Comparison of ENCODE assay signal across 8 cellular contexts in genomic region chr11:118930152-118930712, GRCh38. TPM values are rescaled to one million over a fixed set of nuclear protein-coding genes. Genes with fewer than 3 reads are reported as not detected.
DNase-seq lines count a peak whose midpoint lies in the region; ATAC-seq and TF ChIP-seq lines count a peak whose summit lies in the region.

No MANE protein-coding gene starts in this region.

- H3K9me3 Mint-ChIP-seq in activated naive CD4-positive, alpha-beta T cell treated with anti-CD3 and anti-CD28 coated beads, Interleukin-2, amount 10 ng/mL, durations not matched to agents 7 days and 5 days, result no peaks in the 10 kb centered on the region

- no peaks in the 10 kb centered on the region for H3K36me3 ChIP-seq in MG63
- no peaks in the 10 kb centered on the region for H3K36me3 ChIP-seq in osteoblast (ENCODE audit: insufficient read depth, low read length)
- H3K36me3 ChIP-seq in thymus (ENCODE audit: control insufficient read depth, insufficient read depth), result no peaks in the 10 kb centered on the region

- H3K4me3 ChIP-seq in MG63 (peak overlapping the region; percentile 50), osteoblast (ENCODE audit: insufficient read depth, low read length) (peak overlapping the region; percentile 71), thymus (ENCODE audit: low read length) (peak overlapping the region; percentile 66)

- H3K27me3 ChIP-seq in MG63 (no peaks in the 10 kb centered on the region), osteoblast (ENCODE audit: insufficient read depth, low read length) (peaks cover 8% of the 10 kb centered on the region), thymus (ENCODE audit: control insufficient read depth, insufficient read depth) (no peaks in the 10 kb centered on the region)

- no peak for ATAC-seq in HG03095 (IDR thresholded peaks at IDR 0.05; ENCODE audit: unreplicated experiment)

- H3K36me3 Mint-ChIP-seq in activated naive CD4-positive, alpha-beta T cell treated with anti-CD3 and anti-CD28 coated beads, Interleukin-2, amount 10 ng/mL, durations not matched to agents 7 days and 5 days, result no peaks in the 10 kb centered on the region

- H3K27ac Mint-ChIP-seq in activated naive CD4-positive, alpha-beta T cell treated with anti-CD3 and anti-CD28 coated beads, Interleukin-2, amount 10 ng/mL, durations not matched to agents 7 days and 5 days, result peak overlapping the region; percentile 99

- peaks cover 24% of the 10 kb centered on the region for H3K4me1 ChIP-seq in osteoblast (ENCODE audit: insufficient read depth, low read length)
- peaks cover 26% of the 10 kb centered on the region for H3K4me1 ChIP-seq in thymus (ENCODE audit: control insufficient read depth, insufficient read depth, low read length)

- in situ Hi-C loops in SK-MEL-5 (cut with HindIII; ENCODE audit: low pct_unique_long_range_greater_than_20kb, low sequenced_read_pairs), result no loop called here

- intact Hi-C loops in head of caudate nucleus (cut with DNase I), result loop anchor here (10.0 kb wide), 1 partner anchor 235 kb away; no protein-coding TSS in a partner anchor

- CTCF ChIA-PET in activated naive CD4-positive, alpha-beta T cell treated with anti-CD3 and anti-CD28 coated beads, Interleukin-2, amount 10 ng/mL, durations not matched to agents 7 days and 5 days (lab: Charles Lee), result interaction anchor here (0.6 to 10.5 kb wide), 20 partner anchors 10 to 423 kb away, joined by 3 to 232 read pairs (median 4); partner anchors contain the start of genes CENATAC, DPAGT1 and SLC37A4

- H3K4me1 Mint-ChIP-seq in activated naive CD4-positive, alpha-beta T cell treated with anti-CD3 and anti-CD28 coated beads, Interleukin-2, amount 10 ng/mL, durations not matched to agents 7 days and 5 days, result peaks cover 46% of the 10 kb centered on the region

- peaks cover 7% of the 10 kb centered on the region for H3K27me3 Mint-ChIP-seq in activated naive CD4-positive, alpha-beta T cell treated with anti-CD3 and anti-CD28 coated beads, Interleukin-2, amount 10 ng/mL, durations not matched to agents 7 days and 5 days

- peak overlapping the region; percentile 95 for H3K4me3 Mint-ChIP-seq in activated naive CD4-positive, alpha-beta T cell treated with anti-CD3 and anti-CD28 coated beads, Interleukin-2, amount 10 ng/mL, durations not matched to agents 7 days and 5 days

- peaks cover 1% of the 10 kb centered on the region for H3K79me2 ChIP-seq in osteoblast (ENCODE audit: insufficient read depth, low read length)

- H2AFZ ChIP-seq in osteoblast (ENCODE audit: low read length), result peak overlapping the region; percentile 75

- 3% methylated on average over 18 of the region's 18 CpGs for WGBS in thymus

- peak; percentile 93 for DNase-seq in DMS79 treated with DMSO at 0.1 percent for 48 hours (lab: John Stamatoyannopoulos, UW)
- DNase-seq in MG63, result peak; percentile 66
- peak; percentile 77 for DNase-seq in SK-MEL-5 (ENCODE audit: low read depth, low spot score)
- DNase-seq in activated naive CD4-positive, alpha-beta T cell treated with anti-CD3 and anti-CD28 coated beads, Interleukin-2, amount 10 ng/mL, durations not matched to agents 7 days and 5 days, result peak; percentile 92
- peak in 41 of 42 donors; percentile 65 to 93 (median 84) for DNase-seq in head of caudate nucleus
- peak; percentile 91 for DNase-seq in osteoblast (ENCODE audit: insufficient read length, low spot score, missing footprints)

- peak overlapping the region; percentile 80 for H3K4me2 ChIP-seq in osteoblast (ENCODE audit: insufficient read depth, low read length)

- H3K27ac ChIP-seq in osteoblast (ENCODE audit: low read depth, low read length), result no peak overlapping the region
- peak overlapping the region; percentile 99 for H3K27ac ChIP-seq in thymus (ENCODE audit: low read depth)

- H3K9me3 ChIP-seq in MG63 (no peaks in the 10 kb centered on the region), osteoblast (ENCODE audit: low read depth, low read length) (no peaks in the 10 kb centered on the region), thymus (ENCODE audit: control insufficient read depth) (no peaks in the 10 kb centered on the region)

- TF ChIP-seq CTCF in osteoblast (IDR thresholded peaks at IDR 0.05; ENCODE audit: extremely low read depth, low read depth, low read length), result peak; percentile 95

- no peaks in the 10 kb centered on the region for H4K20me1 ChIP-seq in osteoblast (ENCODE audit: insufficient read depth, low read length)

RNA-seq across cellular contexts. Expression of gene BCL9L, which starts 4.5 kb away (rescaled TPM):
- total RNA-seq in MG63 (2014; rRNA removed; shearing (Covaris generic); ENCODE audit: low replicate concordance), result 1.8 and 2.3 TPM in 2 replicates
- 2.9 and 6.0 TPM in 2 replicates for total RNA-seq in SK-MEL-5 (2014; rRNA removed; shearing (Covaris generic))
- polyA plus RNA-seq in SK-MEL-5 (2015; cell fraction: cytosol; rRNA removed), result 12.2 and 20.7 TPM in 2 replicates
- polyA plus RNA-seq in SK-MEL-5 (2015; cell fraction: nucleus; rRNA removed), result 8.3 and 9.3 TPM in 2 replicates
- total RNA-seq in osteoblast, result 27.9 and 28.3 TPM in 2 replicates
- polyA plus RNA-seq in thymus, result 14.0 TPM

RNA-seq across cellular contexts. Expression of gene UPK2, which starts 25.9 kb away (rescaled TPM):
- total RNA-seq in MG63 (2014; rRNA removed; shearing (Covaris generic); ENCODE audit: low replicate concordance), result not detected in 2 replicates
- total RNA-seq in SK-MEL-5 (2014; rRNA removed; shearing (Covaris generic)), result not detected in 2 replicates
- not detected in 2 replicates for polyA plus RNA-seq in SK-MEL-5 (2015; cell fraction: cytosol; rRNA removed)
- not detected in 2 replicates for polyA plus RNA-seq in SK-MEL-5 (2015; cell fraction: nucleus; rRNA removed)
- not detected in 2 replicates for total RNA-seq in osteoblast
- 2.9 TPM for polyA plus RNA-seq in thymus

RNA-seq across cellular contexts. Expression of gene FOXR1, which starts 41.3 kb away (rescaled TPM):
- total RNA-seq in MG63 (2014; rRNA removed; shearing (Covaris generic); ENCODE audit: low replicate concordance), result not detected in 2 replicates
- not detected in 2 replicates for total RNA-seq in SK-MEL-5 (2014; rRNA removed; shearing (Covaris generic))
- not detected in 2 replicates for polyA plus RNA-seq in SK-MEL-5 (2015; cell fraction: cytosol; rRNA removed)
- not detected in 2 replicates for polyA plus RNA-seq in SK-MEL-5 (2015; cell fraction: nucleus; rRNA removed)
- total RNA-seq in osteoblast, result not detected in 2 replicates
- not detected for polyA plus RNA-seq in thymus

RNA-seq across cellular contexts. Expression of gene CXCR5, which starts 46.5 kb away (rescaled TPM):
- total RNA-seq in MG63 (2014; rRNA removed; shearing (Covaris generic); ENCODE audit: low replicate concordance), result not detected in 2 replicates
- total RNA-seq in SK-MEL-5 (2014; rRNA removed; shearing (Covaris generic)), result not detected in 2 replicates
- not detected in 2 replicates for polyA plus RNA-seq in SK-MEL-5 (2015; cell fraction: cytosol; rRNA removed)
- not detected in 2 replicates for polyA plus RNA-seq in SK-MEL-5 (2015; cell fraction: nucleus; rRNA removed)
- not detected in 2 replicates for total RNA-seq in osteoblast
- 1.3 TPM for polyA plus RNA-seq in thymus
